ENCODE assay signal across 15 cellular contexts in genomic region chr16:6777624-6778023, GRCh38.
"Had no signal": no experiment of that assay in that cellular context is flagged by ENCODE, and none has a peak within 500 bp of the region (broad histone marks: within the 10 kb centered on the region; RNA-seq: fewer than 3 reads in every experiment).

No MANE protein-coding gene starts in this region.

- H3K36me3 Mint-ChIP-seq: memory B cell; naive thymus-derived CD8-positive, alpha-beta T cell; stimulated activated naive B cell treated with anti-CD40 and anti-IgM and Interleukin-4, amounts not matched to agents 10 μg/mL and 1 μg/mL and 100 μg/mL, for 72 hours had no signal

- H3K36me3 ChIP-seq: ascending aorta, breast epithelium, tibial artery had no signal

- ATAC-seq: naive thymus-derived CD8-positive, alpha-beta T cell; stimulated activated naive B cell treated with anti-CD40 and anti-IgM and Interleukin-4, amounts not matched to agents 10 μg/mL and 1 μg/mL and 100 μg/mL, for 72 hours had no signal

- H3K27ac Mint-ChIP-seq: activated naive CD4-positive, alpha-beta T cell treated with anti-CD3 and anti-CD28 coated beads for 36 hours; activated T-helper 2 cell treated with anti-CD3 and anti-CD28 coated beads, Interferon-gamma antibody, Interleukin-2, Interleukin-4, amounts not matched to agents 10 μg/mL and 5 μg/mL and 100 μg/mL, durations not matched to agents 14 hours and 24 hours and 36 hours; dendritic cell treated with granulocyte-macrophage colony-stimulating factor and Interleukin-4, amounts not matched to agents 40 ng/mL and 50 ng/mL, for 4 days; memory B cell; naive thymus-derived CD8-positive, alpha-beta T cell; stimulated activated naive B cell treated with anti-CD40 and anti-IgM and Interleukin-4, amounts not matched to agents 10 μg/mL and 1 μg/mL and 100 μg/mL, for 72 hours had no signal

- DNase-seq: activated CD4-positive, alpha-beta T cell treated with anti-CD3 and anti-CD28 coated beads for 1 hour; activated CD4-positive, alpha-beta T cell treated with anti-CD3 and anti-CD28 coated beads, Interleukin-2, amount 50 U/mL, for 4 hours; activated naive CD4-positive, alpha-beta T cell treated with anti-CD3 and anti-CD28 coated beads for 36 hours; foreskin melanocyte; naive thymus-derived CD8-positive, alpha-beta T cell; nucleus accumbens; stimulated activated CD4-positive, alpha-beta T cell treated with anti-CD3 and anti-CD28 coated beads, Interleukin-15, amount 100 ng/mL, for 24 hours; stimulated activated CD4-positive, alpha-beta T cell treated with anti-CD3 and anti-CD28 coated beads, Interleukin-4, amount 100 ng/mL, for 1 hour; stimulated activated naive B cell treated with anti-CD40 and anti-IgM and Interleukin-4, amounts not matched to agents 10 μg/mL and 1 μg/mL and 100 μg/mL, for 72 hours; tibial artery had no signal

- H3K4me3 Mint-ChIP-seq: activated naive CD4-positive, alpha-beta T cell treated with anti-CD3 and anti-CD28 coated beads for 36 hours; dendritic cell treated with granulocyte-macrophage colony-stimulating factor and Interleukin-4, amounts not matched to agents 40 ng/mL and 50 ng/mL, for 4 days; memory B cell; naive thymus-derived CD8-positive, alpha-beta T cell; stimulated activated naive B cell treated with anti-CD40 and anti-IgM and Interleukin-4, amounts not matched to agents 10 μg/mL and 1 μg/mL and 100 μg/mL, for 72 hours had no signal

- H3K27me3 Mint-ChIP-seq: dendritic cell treated with granulocyte-macrophage colony-stimulating factor and Interleukin-4, amounts not matched to agents 40 ng/mL and 50 ng/mL, for 4 days; memory B cell; naive thymus-derived CD8-positive, alpha-beta T cell; stimulated activated naive B cell treated with anti-CD40 and anti-IgM and Interleukin-4, amounts not matched to agents 10 μg/mL and 1 μg/mL and 100 μg/mL, for 72 hours had no signal

- H3K4me1 Mint-ChIP-seq: memory B cell; stimulated activated naive B cell treated with anti-CD40 and anti-IgM and Interleukin-4, amounts not matched to agents 10 μg/mL and 1 μg/mL and 100 μg/mL, for 72 hours had no signal

- H3K27me3 ChIP-seq: ascending aorta, breast epithelium, tibial artery had no signal

- H3K9me3 ChIP-seq: ascending aorta, breast epithelium, tibial artery had no signal

- H3K4me1 ChIP-seq: ascending aorta, breast epithelium, tibial artery had no signal

- H3K9me3 Mint-ChIP-seq: dendritic cell treated with granulocyte-macrophage colony-stimulating factor and Interleukin-4, amounts not matched to agents 40 ng/mL and 50 ng/mL, for 4 days had no signal

- H3K4me3 ChIP-seq: ascending aorta, breast epithelium, tibial artery had no signal
